8 cellular contexts compared by ENCODE assay signal in genomic region chr3:40456940-40457823, GRCh38. TPM values are rescaled to one million over a fixed set of nuclear protein-coding genes. Genes with fewer than 3 reads are reported as not detected.
A peak's percentile ranks its signal among the peaks of the same experiment; 100 is the strongest.
DNase-seq lines count a peak whose midpoint lies in the region; ATAC-seq, FAIRE-seq and TF ChIP-seq lines count a peak whose summit lies in the region.

TSS of gene RPL14 (plus strand) at chr3:40457339. CDS start at chr3:40457472, 133 bp downstream.

- 0% methylated on average over 62 to 79 of the region's 79 CpGs for WGBS in psoas muscle, 3 donors

- no peaks in the 10 kb centered on the region for H3K9me3 ChIP-seq in right atrium auricular region
- H3K9me3 ChIP-seq in psoas muscle: no peaks in the 10 kb centered on the region

- TF ChIP-seq CTCF in right atrium auricular region (IDR thresholded peaks at IDR 0.05) (peak in 1 of 2 donors; percentile 28), psoas muscle (IDR thresholded peaks at IDR 0.05) (no peak)

- ATAC-seq in HG02884 (IDR thresholded peaks at IDR 0.05; ENCODE audit: unreplicated experiment) (peak; percentile 55), psoas muscle (peak; percentile 88 to 90 (median 90))

- FAIRE-seq in urothelium cell line (lab: Jason Lieb, UNC): peak; percentile 89

- no peaks in the 10 kb centered on the region for H3K27me3 ChIP-seq in right atrium auricular region
- no peaks in the 10 kb centered on the region for H3K27me3 ChIP-seq in psoas muscle (ENCODE audit: insufficient read depth in 3 of 3, low read length in 2 of 3)

- H3K4me3 ChIP-seq in right atrium auricular region: peak within 1 kb of the TSS; percentile 83 to 91
- peak within 1 kb of the TSS; percentile 91 for H3K4me3 ChIP-seq in psoas muscle

- peak; percentile 92 for TF ChIP-seq POLR2A in GM15510 (IDR thresholded peaks at IDR 0.05; ENCODE audit: borderline replicate concordance, extremely low read depth, insufficient read length)

- H3K27ac ChIP-seq in right atrium auricular region: peak within 1 kb of the TSS; percentile 89 to 94
- peak within 1 kb of the TSS; percentile 93 for H3K27ac ChIP-seq in psoas muscle

- DNase-seq in NCI-H1694 (lab: John Stamatoyannopoulos, UW) (peak; percentile 37), T-helper 2 cell (peak; percentile 85 to 98 (median 94)), anterior cingulate cortex (lab: John Stamatoyannopoulos, UW) (peak; percentile 74 to 97 (median 94)), right atrium auricular region (ENCODE audit: low spot score) (peak; percentile 99), psoas muscle (peak; percentile 96 to 98), urothelium cell line (ENCODE audit: low spot score) (peak; percentile 95)

- H3K36me3 ChIP-seq in right atrium auricular region (peaks cover 38% of the 10 kb centered on the region), psoas muscle (ENCODE audit: insufficient read depth in 1 of 2, low read depth in 1 of 2) (peaks cover 0 to 44% of the 10 kb centered on the region in 2 donors)

- intact Hi-C loops in psoas muscle (cut with DNase I): loop anchor here in 1 of 2 donors (10.0 kb wide), 1 partner anchor 1428 kb away; no protein-coding TSS in a partner anchor

- H3K4me1 ChIP-seq in right atrium auricular region (peaks cover 0 to 36% of the 10 kb centered on the region in 2 donors), psoas muscle (peaks cover 32% of the 10 kb centered on the region)

RNA-seq across cellular contexts. Expression of gene RPL14, which starts in this region (rescaled TPM):
- total RNA-seq in right atrium auricular region: 100 to 1,000 TPM; 182 to 247 TPM
- total RNA-seq in psoas muscle: 1,000 to 10,000 TPM; 1,002 to 1,781 (median 1,436) TPM
- polyA plus RNA-seq in psoas muscle: 1,000 to 10,000 TPM in 2 of 3 donors, 100 to 1,000 TPM in 1; 997 to 1,819 (median 1,123) TPM

Comparison
In these comparisons a context has a peak if more than half of its experiments do, and no peak if none do; other contexts are left out.
1. Peak in every context shown above with its lines: DNase-seq, ATAC-seq, H3K4me3 ChIP-seq and H3K27ac ChIP-seq.
2. RNA of gene RPL14 (total RNA-seq): 1,002 to 1,781 TPM in psoas muscle; 182 to 247 TPM in right atrium auricular region; every median in the first group is over 4 times any median in the second.
3. DNase-seq: peak in every context shown above with its lines; median percentile 99 in right atrium auricular region; 97 in psoas muscle; 95 in urothelium cell line; 94 in T-helper 2 cell; 94 in anterior cingulate cortex; 37 in NCI-H1694.